Comparison of ENCODE assay signal across 29 cellular contexts in genomic region chr2:180307096-180307495, GRCh38.
"Had no signal": no experiment of that assay in that cellular context is flagged by ENCODE, and none has a peak within 500 bp of the region (broad histone marks: within the 10 kb centered on the region; RNA-seq: fewer than 3 reads in every experiment).

No MANE protein-coding gene starts in this region.

- H3K4me3 Mint-ChIP-seq: activated CD4-positive, alpha-beta memory T cell treated with anti-CD3 and anti-CD28 coated beads, Interleukin-2, amount 10 ng/mL, durations not matched to agents 7 days and 5 days; activated CD4-positive, alpha-beta T cell treated with anti-CD3 and anti-CD28 coated beads for 36 hours; activated CD4-positive, alpha-beta T cell treated with anti-CD3 and anti-CD28 coated beads, Interleukin-2, amount 10 ng/mL, durations not matched to agents 7 days and 5 days; activated naive CD4-positive, alpha-beta T cell treated with anti-CD3 and anti-CD28 coated beads, Interleukin-2, amount 10 ng/mL, durations not matched to agents 7 days and 5 days; activated naive CD8-positive, alpha-beta T cell treated with anti-CD3 and anti-CD28 coated beads, Interleukin-2, amount 10 ng/mL, durations not matched to agents 7 days and 5 days; activated T-cell treated with anti-CD3 and anti-CD28 coated beads, Interleukin-2, amount 50 U/mL, for 24 hours; activated T-cell treated with anti-CD3 and anti-CD28 coated beads, Interleukin-2, amount 50 U/mL, for 72 hours; brain; T-helper 17 cell; T-helper 2 cell treated with Interferon-gamma antibody and Interleukin-4, amounts not matched to agents 5 μg/mL and 100 μg/mL, for 36 hours had no signal

- DNase-seq: activated CD4-positive, alpha-beta memory T cell treated with anti-CD3 and anti-CD28 coated beads, Interleukin-2, amount 10 ng/mL, durations not matched to agents 7 days and 5 days; activated CD4-positive, alpha-beta T cell treated with anti-CD3 and anti-CD28 coated beads for 36 hours; activated CD4-positive, alpha-beta T cell treated with anti-CD3 and anti-CD28 coated beads, Interleukin-2, amount 10 ng/mL, durations not matched to agents 7 days and 5 days; activated CD4-positive, alpha-beta T cell treated with anti-CD3 and anti-CD28 coated beads, Interleukin-2, amount 50 U/mL, for 4 hours; activated CD4-positive, CD25-positive, alpha-beta regulatory T cell; activated CD4-positive, CD25-positive, alpha-beta regulatory T cell treated with anti-CD3 and anti-CD28 coated beads, Interleukin-2, amount 50 U/mL, for 72 hours; activated CD8-positive, alpha-beta memory T cell treated with anti-CD3 and anti-CD28 coated beads, Interleukin-2, amount 50 U/mL, for 48 hours; activated gamma-delta T cell; activated naive CD4-positive, alpha-beta T cell; activated naive CD4-positive, alpha-beta T cell treated with anti-CD3 and anti-CD28 coated beads, Interleukin-2, amount 10 ng/mL, durations not matched to agents 7 days and 5 days; activated naive CD8-positive, alpha-beta T cell treated with anti-CD3 and anti-CD28 coated beads, Interleukin-2, amount 10 ng/mL, durations not matched to agents 7 days and 5 days; activated T-cell treated with anti-CD3 and anti-CD28 coated beads for 4 hours; activated T-cell treated with anti-CD3 and anti-CD28 coated beads, Interleukin-2, amount 50 U/mL, for 24 hours; activated T-cell treated with anti-CD3 and anti-CD28 coated beads, Interleukin-2, amount 50 U/mL, for 72 hours; central memory CD4-positive, alpha-beta T cell; cerebellar nuclear complex; colonic mucosa; effector CD8-positive, alpha-beta T cell; foreskin fibroblast; head of caudate nucleus; T-helper 17 cell; T1000 had no signal

- H3K9me3 Mint-ChIP-seq: activated CD4-positive, alpha-beta memory T cell treated with anti-CD3 and anti-CD28 coated beads, Interleukin-2, amount 10 ng/mL, durations not matched to agents 7 days and 5 days; activated CD4-positive, alpha-beta T cell treated with anti-CD3 and anti-CD28 coated beads, Interleukin-2, amount 10 ng/mL, durations not matched to agents 7 days and 5 days; activated naive CD4-positive, alpha-beta T cell treated with anti-CD3 and anti-CD28 coated beads, Interleukin-2, amount 10 ng/mL, durations not matched to agents 7 days and 5 days; activated naive CD4-positive, alpha-beta T cell treated with anti-CD3 and anti-CD28 coated beads, Interleukin-2, amount 50 U/mL, for 72 hours; activated naive CD8-positive, alpha-beta T cell treated with anti-CD3 and anti-CD28 coated beads, Interleukin-2, amount 10 ng/mL, durations not matched to agents 7 days and 5 days; activated T-cell treated with anti-CD3 and anti-CD28 coated beads, Interleukin-2, amount 50 U/mL, for 24 hours; activated T-cell treated with anti-CD3 and anti-CD28 coated beads, Interleukin-2, amount 50 U/mL, for 72 hours; brain; T-helper 2 cell treated with Interferon-gamma antibody and Interleukin-4, amounts not matched to agents 5 μg/mL and 100 μg/mL, for 36 hours had no signal

- FAIRE-seq: frontal cortex had no signal

- H3K27ac ChIP-seq: ascending aorta, breast epithelium, cardiac muscle cell, colonic mucosa had no signal

- H3K27me3 ChIP-seq: ascending aorta, breast epithelium, cardiac muscle cell, colonic mucosa had no signal

- H3K9me3 ChIP-seq: ascending aorta, breast epithelium, colonic mucosa had no signal

- H3K4me1 ChIP-seq: ascending aorta, breast epithelium, colonic mucosa had no signal

- H3K4me1 Mint-ChIP-seq: activated CD4-positive, alpha-beta memory T cell treated with anti-CD3 and anti-CD28 coated beads, Interleukin-2, amount 10 ng/mL, durations not matched to agents 7 days and 5 days; activated CD4-positive, alpha-beta T cell treated with anti-CD3 and anti-CD28 coated beads for 36 hours; activated CD4-positive, alpha-beta T cell treated with anti-CD3 and anti-CD28 coated beads, Interleukin-2, amount 10 ng/mL, durations not matched to agents 7 days and 5 days; activated naive CD4-positive, alpha-beta T cell treated with anti-CD3 and anti-CD28 coated beads, Interleukin-2, amount 10 ng/mL, durations not matched to agents 7 days and 5 days; activated naive CD8-positive, alpha-beta T cell treated with anti-CD3 and anti-CD28 coated beads, Interleukin-2, amount 10 ng/mL, durations not matched to agents 7 days and 5 days; T-helper 17 cell had no signal

- H3K27ac Mint-ChIP-seq: activated CD4-positive, alpha-beta memory T cell treated with anti-CD3 and anti-CD28 coated beads, Interleukin-2, amount 10 ng/mL, durations not matched to agents 7 days and 5 days; activated CD4-positive, alpha-beta T cell treated with anti-CD3 and anti-CD28 coated beads for 36 hours; activated CD4-positive, alpha-beta T cell treated with anti-CD3 and anti-CD28 coated beads, Interleukin-2, amount 10 ng/mL, durations not matched to agents 7 days and 5 days; activated naive CD4-positive, alpha-beta T cell treated with anti-CD3 and anti-CD28 coated beads, Interleukin-2, amount 10 ng/mL, durations not matched to agents 7 days and 5 days; activated naive CD4-positive, alpha-beta T cell treated with anti-CD3 and anti-CD28 coated beads, Interleukin-2, amount 50 U/mL, for 72 hours; activated naive CD8-positive, alpha-beta T cell treated with anti-CD3 and anti-CD28 coated beads, Interleukin-2, amount 10 ng/mL, durations not matched to agents 7 days and 5 days; activated T-cell treated with anti-CD3 and anti-CD28 coated beads, Interleukin-2, amount 50 U/mL, for 24 hours; activated T-cell treated with anti-CD3 and anti-CD28 coated beads, Interleukin-2, amount 50 U/mL, for 72 hours; brain; T-helper 17 cell; T-helper 2 cell treated with Interferon-gamma antibody and Interleukin-4, amounts not matched to agents 5 μg/mL and 100 μg/mL, for 36 hours had no signal

- H3K27me3 Mint-ChIP-seq: activated CD4-positive, alpha-beta memory T cell treated with anti-CD3 and anti-CD28 coated beads, Interleukin-2, amount 10 ng/mL, durations not matched to agents 7 days and 5 days; activated CD4-positive, alpha-beta T cell treated with anti-CD3 and anti-CD28 coated beads for 36 hours; activated CD4-positive, alpha-beta T cell treated with anti-CD3 and anti-CD28 coated beads, Interleukin-2, amount 10 ng/mL, durations not matched to agents 7 days and 5 days; activated naive CD4-positive, alpha-beta T cell treated with anti-CD3 and anti-CD28 coated beads, Interleukin-2, amount 10 ng/mL, durations not matched to agents 7 days and 5 days; activated naive CD8-positive, alpha-beta T cell treated with anti-CD3 and anti-CD28 coated beads, Interleukin-2, amount 10 ng/mL, durations not matched to agents 7 days and 5 days; activated T-cell treated with anti-CD3 and anti-CD28 coated beads, Interleukin-2, amount 50 U/mL, for 24 hours; brain; T-helper 17 cell had no signal

- H3K36me3 ChIP-seq: ascending aorta, breast epithelium, cardiac muscle cell, colonic mucosa had no signal

- H3K36me3 Mint-ChIP-seq: activated naive CD4-positive, alpha-beta T cell treated with anti-CD3 and anti-CD28 coated beads, Interleukin-2, amount 10 ng/mL, durations not matched to agents 7 days and 5 days; activated naive CD4-positive, alpha-beta T cell treated with anti-CD3 and anti-CD28 coated beads, Interleukin-2, amount 50 U/mL, for 72 hours; activated naive CD8-positive, alpha-beta T cell treated with anti-CD3 and anti-CD28 coated beads, Interleukin-2, amount 10 ng/mL, durations not matched to agents 7 days and 5 days; brain had no signal

- H3K4me3 ChIP-seq: ascending aorta, breast epithelium, cardiac muscle cell, colonic mucosa had no signal
